ENCODE assay signal across 13 cellular contexts in genomic region chr1:228207381-228207810, GRCh38. TPM values are rescaled to one million over a fixed set of nuclear protein-coding genes. Genes with fewer than 3 reads are reported as not detected.
A peak's percentile ranks its signal among the peaks of the same experiment; 100 is the strongest.
DNase-seq lines count a peak whose midpoint lies in the region; ATAC-seq and TF ChIP-seq lines count a peak whose summit lies in the region.
"Had no signal": no experiment of that assay in that cellular context is flagged by ENCODE, and none has a peak within 500 bp of the region (broad histone marks: within the 10 kb centered on the region; RNA-seq: fewer than 3 reads in every experiment).

No MANE protein-coding gene starts in this region.

- H3K79me2 ChIP-seq in trophoblast cell (ENCODE audit: control insufficient read depth, insufficient read depth, low read length, poor library complexity), result no peaks in the 10 kb centered on the region

- TF ChIP-seq CTCF in right atrium auricular region (IDR thresholded peaks at IDR 0.05), result no peak

- no peak overlapping the region for H4K91ac ChIP-seq in trophoblast cell (ENCODE audit: low read depth, low read length)

- no peak overlapping the region for H3K4ac ChIP-seq in trophoblast cell (ENCODE audit: low read depth, low read length)

- H3K4me3 Mint-ChIP-seq in stimulated activated memory B cell treated with anti-CD40 and anti-IgM and Interleukin-4, amounts not matched to agents 10 μg/mL and 1 μg/mL and 100 μg/mL, for 72 hours, result no peak overlapping the region

- intact Hi-C loops in Right ventricle myocardium superior (cut with DNase I), result no loop called here

- no peaks in the 10 kb centered on the region for H3K36me3 Mint-ChIP-seq in stimulated activated memory B cell treated with anti-CD40 and anti-IgM and Interleukin-4, amounts not matched to agents 10 μg/mL and 1 μg/mL and 100 μg/mL, for 72 hours

- peaks cover 0 to 41% of the 10 kb centered on the region in 2 donors for H3K4me1 ChIP-seq in right atrium auricular region
- peaks cover under 1 to 2% of the 10 kb centered on the region in 2 experiments for H3K4me1 ChIP-seq in trophoblast cell (ENCODE audit: control insufficient read depth in 1 of 2, insufficient read depth in 2 of 2, low read length in 2 of 2)
- H3K4me1 ChIP-seq: Caco-2 had no signal

- no peak overlapping the region for H2BK5ac ChIP-seq in trophoblast cell (ENCODE audit: low read depth, low read length, poor library complexity)

- no peaks in the 10 kb centered on the region for H3K27me3 ChIP-seq in right atrium auricular region
- H3K27me3 ChIP-seq in trophoblast cell (ENCODE audit: insufficient read depth, low read length), result peaks cover 7% of the 10 kb centered on the region

- H3K36me3 ChIP-seq in right atrium auricular region, result peaks cover under 1% of the 10 kb centered on the region
- no peaks in the 10 kb centered on the region for H3K36me3 ChIP-seq in trophoblast cell (ENCODE audit: control insufficient read depth in 1 of 2, insufficient read depth in 2 of 2, low read length in 2 of 2)

- no peak overlapping the region for H3K23ac ChIP-seq in trophoblast cell (ENCODE audit: low read length)

- H3K9me3 Mint-ChIP-seq in stimulated activated memory B cell treated with anti-CD40 and anti-IgM and Interleukin-4, amounts not matched to agents 10 μg/mL and 1 μg/mL and 100 μg/mL, for 72 hours, result no peaks in the 10 kb centered on the region

- no peak overlapping the region for H3K14ac ChIP-seq in trophoblast cell (ENCODE audit: low read length)

- peaks cover 6% of the 10 kb centered on the region for H3K4me1 Mint-ChIP-seq in stimulated activated memory B cell treated with anti-CD40 and anti-IgM and Interleukin-4, amounts not matched to agents 10 μg/mL and 1 μg/mL and 100 μg/mL, for 72 hours

- H3K4me3 ChIP-seq in right atrium auricular region (no peak overlapping the region), trophoblast cell (ENCODE audit: low read depth, low read length) (peak overlapping the region; percentile 1)

- no peak overlapping the region for H2AK5ac ChIP-seq in trophoblast cell (ENCODE audit: low read length)

- no peak overlapping the region for H3K4me2 ChIP-seq in trophoblast cell (ENCODE audit: low read length)

- peak; percentile 46 for DNase-seq in right atrium auricular region (ENCODE audit: low spot score)
- DNase-seq in Right ventricle myocardium superior, result no peak
- DNase-seq in islet precursor cell, result peak; percentile 49
- no peak for DNase-seq in trophoblast cell
- DNase-seq in stimulated activated naive CD4-positive, alpha-beta T cell (lab: John Stamatoyannopoulos, UW), result no peak
- DNase-seq: AML-193, Caco-2, KBM-7, NCI-H1092, PC-3 had no signal

- H2AFZ ChIP-seq in trophoblast cell (ENCODE audit: insufficient read depth, low read length, poor library complexity), result no peak overlapping the region

- H3K9ac ChIP-seq in trophoblast cell (ENCODE audit: low read length), result no peak overlapping the region

- no peak overlapping the region for H3K27ac Mint-ChIP-seq in stimulated activated memory B cell treated with anti-CD40 and anti-IgM and Interleukin-4, amounts not matched to agents 10 μg/mL and 1 μg/mL and 100 μg/mL, for 72 hours

- no peak overlapping the region for H2BK12ac ChIP-seq in trophoblast cell (ENCODE audit: low read length)

- no peak overlapping the region for H2BK120ac ChIP-seq in trophoblast cell (ENCODE audit: insufficient read depth, low read length, poor library complexity)

- no peak for ATAC-seq in Right ventricle myocardium superior (ENCODE audit: poor library complexity)
- ATAC-seq in HG02642 (IDR thresholded peaks at IDR 0.05; ENCODE audit: poor library complexity, unreplicated experiment), result no peak
- ATAC-seq in stimulated activated memory B cell treated with anti-CD40 and anti-IgM and Interleukin-4, amounts not matched to agents 10 μg/mL and 1 μg/mL and 100 μg/mL, for 72 hours, result no peak
- ATAC-seq: HCT116 had no signal

- H3K27me3 Mint-ChIP-seq in stimulated activated memory B cell treated with anti-CD40 and anti-IgM and Interleukin-4, amounts not matched to agents 10 μg/mL and 1 μg/mL and 100 μg/mL, for 72 hours, result peaks cover 16% of the 10 kb centered on the region

- WGBS in trophoblast cell (ENCODE audit: extremely low coverage, insufficient coverage, insufficient read length), result no CpG with 5 or more reads among the region's 8 CpGs

- H3K18ac ChIP-seq in trophoblast cell (ENCODE audit: low read length), result no peak overlapping the region

- no peak overlapping the region for H4K12ac ChIP-seq in trophoblast cell (ENCODE audit: low read depth, low read length)

- H4K8ac ChIP-seq in trophoblast cell (ENCODE audit: low read depth, low read length), result no peak overlapping the region

- peak overlapping the region; percentile 95 to 97 for H3K27ac ChIP-seq in right atrium auricular region
- no peak overlapping the region for H3K27ac ChIP-seq in trophoblast cell (ENCODE audit: low read depth, low read length)

- H3K9me3 ChIP-seq in right atrium auricular region (no peaks in the 10 kb centered on the region), trophoblast cell (ENCODE audit: insufficient read depth, low read depth, low read length) (peaks cover 10% of the 10 kb centered on the region)
- H3K9me3 ChIP-seq: Caco-2 had no signal

- no peaks in the 10 kb centered on the region for H3K79me1 ChIP-seq in trophoblast cell (ENCODE audit: low read length)

RNA-seq across cellular contexts. Expression of gene OBSCN, which starts 0.4 kb away (rescaled TPM):
- 100 to 1,000 TPM; 159 to 317 TPM for total RNA-seq in right atrium auricular region
- total RNA-seq in Right ventricle myocardium superior, result 316 TPM
- 6.4 and 7.0 TPM in 2 replicates for polyA plus RNA-seq in trophoblast cell (2013)

RNA-seq across cellular contexts. Expression of gene IBA57, which starts 41.8 kb away (rescaled TPM):
- total RNA-seq in right atrium auricular region (1 to 10 TPM; 6.7 to 7.1 TPM), Right ventricle myocardium superior (14.8 TPM)
- 1.2 and 1.4 TPM in 2 replicates for polyA plus RNA-seq in trophoblast cell (2013)

RNA-seq across cellular contexts. Expression of gene GJC2, which starts 57.7 kb away (rescaled TPM):
- total RNA-seq in right atrium auricular region, result 1 to 10 TPM in 1 of 2 donors, under 1 TPM in 1; 0.93 to 2.3 TPM
- total RNA-seq in Right ventricle myocardium superior, result 1.6 TPM
- polyA plus RNA-seq in trophoblast cell (2013), result 0.38 and 0.51 TPM in 2 replicates

Comparison
In these comparisons a context has a peak if more than half of its experiments do, and no peak if none do; other contexts are left out.
1. DNase-seq: peak in right atrium auricular region (single experiment) and islet precursor cell (single experiment); none in Right ventricle myocardium superior (single experiment), trophoblast cell (0 of 2) and stimulated activated naive CD4-positive, alpha-beta T cell (0 of 6).